In the genomic region with DNA sequence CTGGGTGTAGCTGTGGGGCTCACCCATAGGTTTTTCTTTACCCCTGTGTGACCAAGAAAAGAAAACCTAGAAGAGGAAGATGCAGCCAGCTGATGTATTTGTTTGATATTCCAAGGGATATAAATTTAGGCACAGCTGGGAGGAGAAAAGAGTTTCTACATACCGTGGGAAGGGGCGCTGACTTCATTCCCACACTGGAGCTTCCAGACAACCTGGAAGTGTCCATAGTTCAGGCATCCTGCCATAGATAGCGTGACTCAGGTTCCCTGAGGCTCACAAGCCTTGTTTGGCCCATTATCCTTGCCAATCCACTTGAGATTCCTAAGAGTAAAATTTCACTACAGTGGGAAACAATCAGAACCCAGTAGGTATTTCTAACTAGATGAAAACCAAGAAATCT, we compare ENCODE assay signal across 15 cellular contexts.
DNase-seq lines count a peak whose midpoint lies in the region; ATAC-seq, FAIRE-seq and TF ChIP-seq lines count a peak whose summit lies in the region.
"Had no signal": no experiment of that assay in that cellular context is flagged by ENCODE, and none has a peak within 500 bp of the region (broad histone marks: within the 10 kb centered on the region; RNA-seq: fewer than 3 reads in every experiment).

No MANE protein-coding gene starts in this region.

- no peak overlapping the region for H3K27ac Mint-ChIP-seq in naive thymus-derived CD8-positive, alpha-beta T cell
- no peak overlapping the region for H3K27ac Mint-ChIP-seq in T-cell
- H3K27ac Mint-ChIP-seq: activated naive CD4-positive, alpha-beta T cell treated with anti-CD3 and anti-CD28 coated beads for 36 hours; natural killer cell had no signal

- H3K9me3 ChIP-seq in gastroesophageal sphincter = no peaks in the 10 kb centered on the region
- no peaks in the 10 kb centered on the region for H3K9me3 ChIP-seq in skeletal muscle satellite cell (replicated peaks; ENCODE audit: low read length)
- no peaks in the 10 kb centered on the region for H3K9me3 ChIP-seq in HepG2 (ENCODE audit: low read length)
- H3K9me3 ChIP-seq: Caco-2 had no signal

- H3K4me1 ChIP-seq in gastroesophageal sphincter (peaks cover 0 to 7% (median 0%) of the 10 kb centered on the region in 3 donors), skeletal muscle satellite cell (ENCODE audit: control insufficient read depth, insufficient read depth, low read length) (peaks cover 12% of the 10 kb centered on the region), HepG2 (ENCODE audit: insufficient read depth, low read length) (peaks cover 13% of the 10 kb centered on the region)
- H3K4me1 ChIP-seq: Caco-2 had no signal

- CTCF ChIA-PET in HepG2 (lab: Yijun Ruan, JAX; ENCODE audit: low intra/inter-chr PET ratio, low total read pairs) (no interaction called here), T-cell (lab: Charles Lee) (no interaction called here)

- FAIRE-seq in HepG2 (lab: Jason Lieb, UNC) = no peak

- no peaks in the 10 kb centered on the region for H3K9me3 Mint-ChIP-seq in naive thymus-derived CD8-positive, alpha-beta T cell
- no peaks in the 10 kb centered on the region for H3K9me3 Mint-ChIP-seq in T-cell
- H3K9me3 Mint-ChIP-seq: activated naive CD4-positive, alpha-beta T cell treated with anti-CD3 and anti-CD28 coated beads for 36 hours; natural killer cell had no signal

- H3K27me3 ChIP-seq in gastroesophageal sphincter (no peaks in the 10 kb centered on the region), skeletal muscle satellite cell (ENCODE audit: control insufficient read depth, insufficient read depth, low read length) (no peaks in the 10 kb centered on the region), HepG2 (ENCODE audit: control insufficient read depth in 1 of 2, insufficient read depth in 2 of 2, low read length in 2 of 2) (no peaks in the 10 kb centered on the region; a peak in 1 of 5 replicates)

- DNase-seq in GM04504 (ENCODE audit: low read depth) (peak; percentile 95), astrocyte of the cerebellum (ENCODE audit: low read depth) (peak; percentile 85), HepG2 (ENCODE audit: low spot score) (no peak), 8988T (no peak), T-cell (no peak)
- DNase-seq in naive thymus-derived CD8-positive, alpha-beta T cell = no peak
- DNase-seq: activated CD8-positive, alpha-beta memory T cell treated with anti-CD3 and anti-CD28 coated beads for 24 hours; activated naive CD4-positive, alpha-beta T cell treated with anti-CD3 and anti-CD28 coated beads for 36 hours; Caco-2; KBM-7; natural killer cell; NCI-H774; T-helper 9 cell had no signal

- TF ChIP-seq CTCF in astrocyte of the cerebellum (IDR thresholded peaks at IDR 0.05; ENCODE audit: low read depth, low read length, missing control alignments) (no peak), gastroesophageal sphincter (IDR thresholded peaks at IDR 0.05) (no peak), HepG2 (CRISPR knock-in tag; IDR thresholded peaks at IDR 0.05) (no peak)

- TF ChIP-seq POLR2A in gastroesophageal sphincter (IDR thresholded peaks at IDR 0.05) (no peak), HepG2 (IDR thresholded peaks at IDR 0.05; ENCODE audit: insufficient read depth in 1 of 2, low read depth in 2 of 2, low read length in 2 of 2) (no peak)

- no peaks in the 10 kb centered on the region for H4K20me1 ChIP-seq in HepG2 (ENCODE audit: insufficient read depth, low read length)

- no peaks in the 10 kb centered on the region for H3K36me3 Mint-ChIP-seq in naive thymus-derived CD8-positive, alpha-beta T cell
- H3K36me3 Mint-ChIP-seq in T-cell = no peaks in the 10 kb centered on the region
- H3K36me3 Mint-ChIP-seq: natural killer cell had no signal

- TF ChIP-seq RAD21 in HepG2 (CRISPR knock-in tag; IDR thresholded peaks at IDR 0.05) = no peak

- H3K4me2 ChIP-seq in skeletal muscle satellite cell (ENCODE audit: low read length) (peak overlapping the region; percentile 9), HepG2 (ENCODE audit: low read depth, low read length) (no peak overlapping the region)

- H2AFZ ChIP-seq in HepG2 (ENCODE audit: low read length) = no peak overlapping the region

- no peaks in the 10 kb centered on the region for H3K79me2 ChIP-seq in HepG2 (ENCODE audit: insufficient read depth, low read length)

- WGBS in gastroesophageal sphincter (ENCODE audit: low coverage in 1 of 2), 2 donors = 52 to 63% methylated on average over 2 to 3 of the region's 3 CpGs
- WGBS in HepG2 (ENCODE audit: low lambda C conversion rate) = 49% methylated on average over 3 of the region's 3 CpGs

- TF ChIP-seq EP300 in gastroesophageal sphincter (IDR thresholded peaks at IDR 0.05) (no peak), HepG2 (IDR thresholded peaks at IDR 0.05; ENCODE audit: low read depth in 2 of 2, low read length in 2 of 2) (no peak), HepG2 (CRISPR knock-in tag; IDR thresholded peaks at IDR 0.05; ENCODE audit: borderline replicate concordance) (no peak)

- no TSS peak for BruUV-seq in HepG2 (replicated peaks; lab: Mats Ljungman, UMichigan)

- H3K4me3 ChIP-seq in astrocyte of the cerebellum (ENCODE audit: low read depth, low read length) (no peak overlapping the region), gastroesophageal sphincter (no peak overlapping the region), skeletal muscle satellite cell (ENCODE audit: low read length) (no peak overlapping the region), HepG2 (replicated peaks in 1 of 3; ENCODE audit: insufficient read depth in 1 of 3, low read depth in 2 of 3, low read length in 3 of 3) (no peak overlapping the region)

- H3K27ac ChIP-seq in gastroesophageal sphincter (peak overlapping the region in 1 of 4 donors; percentile 5), HepG2 (ENCODE audit: extremely low read length, insufficient read depth, low read length) (no peak overlapping the region)

- in situ Hi-C loops in astrocyte of the cerebellum (cut with HindIII; ENCODE audit: low sequenced_read_pairs) (no loop called here), HepG2 (cut with HindIII; ENCODE audit: extremely low pct_ligation_motif_present, low pct_unique_long_range_greater_than_20kb) (no loop called here)

- no peaks in the 10 kb centered on the region for H3K4me1 Mint-ChIP-seq in naive thymus-derived CD8-positive, alpha-beta T cell
- H3K4me1 Mint-ChIP-seq in T-cell = no peaks in the 10 kb centered on the region
- H3K4me1 Mint-ChIP-seq: natural killer cell had no signal

- peaks cover 3 to 27% (median 8%) of the 10 kb centered on the region in 5 donors for H3K27me3 Mint-ChIP-seq in naive thymus-derived CD8-positive, alpha-beta T cell
- peaks cover 6 to 15% of the 10 kb centered on the region in 2 donors for H3K27me3 Mint-ChIP-seq in T-cell

- peak; percentile 80 for ATAC-seq in gastroesophageal sphincter
- ATAC-seq in HepG2 = no peak
- ATAC-seq in naive thymus-derived CD8-positive, alpha-beta T cell = no peak
- no peak for ATAC-seq in T-cell (replicated peaks in 1 of 4)
- ATAC-seq: natural killer cell had no signal

- H3K4me3 Mint-ChIP-seq in naive thymus-derived CD8-positive, alpha-beta T cell = no peak overlapping the region
- H3K4me3 Mint-ChIP-seq in T-cell = no peak overlapping the region
- H3K4me3 Mint-ChIP-seq: activated naive CD4-positive, alpha-beta T cell treated with anti-CD3 and anti-CD28 coated beads for 36 hours; natural killer cell had no signal

- H3K36me3 ChIP-seq in gastroesophageal sphincter (no peaks in the 10 kb centered on the region), skeletal muscle satellite cell (ENCODE audit: insufficient read depth, low read length) (no peaks in the 10 kb centered on the region), HepG2 (replicated peaks in 1 of 2; ENCODE audit: control insufficient read depth in 1 of 2, insufficient read depth in 2 of 2, low read length in 2 of 2) (no peaks in the 10 kb centered on the region)

- H3K9ac ChIP-seq in skeletal muscle satellite cell (ENCODE audit: low read depth, low read length) (no peak overlapping the region), HepG2 (ENCODE audit: insufficient read depth, low read depth, low read length) (no peak overlapping the region)

- intact Hi-C loops in HepG2 (cut with micrococcal nuclease; ENCODE audit: unreplicated experiment) = no loop called here

- POLR2A ChIA-PET in HepG2 (lab: Yijun Ruan, JAX) = no interaction called here
- POLR2A ChIA-PET in naive thymus-derived CD8-positive, alpha-beta T cell (lab: Charles Lee) = no interaction called here
- POLR2A ChIA-PET in T-cell (lab: Charles Lee) = no interaction called here

TF ChIP-seq in HepG2, 621 proteins besides CTCF, POLR2A, EP300 and RAD21 (continues in another document):
- TF ChIP-seq CEBPG (CRISPR knock-in tag; IDR thresholded peaks at IDR 0.05) = no peak
- TF ChIP-seq, protein P1, sequence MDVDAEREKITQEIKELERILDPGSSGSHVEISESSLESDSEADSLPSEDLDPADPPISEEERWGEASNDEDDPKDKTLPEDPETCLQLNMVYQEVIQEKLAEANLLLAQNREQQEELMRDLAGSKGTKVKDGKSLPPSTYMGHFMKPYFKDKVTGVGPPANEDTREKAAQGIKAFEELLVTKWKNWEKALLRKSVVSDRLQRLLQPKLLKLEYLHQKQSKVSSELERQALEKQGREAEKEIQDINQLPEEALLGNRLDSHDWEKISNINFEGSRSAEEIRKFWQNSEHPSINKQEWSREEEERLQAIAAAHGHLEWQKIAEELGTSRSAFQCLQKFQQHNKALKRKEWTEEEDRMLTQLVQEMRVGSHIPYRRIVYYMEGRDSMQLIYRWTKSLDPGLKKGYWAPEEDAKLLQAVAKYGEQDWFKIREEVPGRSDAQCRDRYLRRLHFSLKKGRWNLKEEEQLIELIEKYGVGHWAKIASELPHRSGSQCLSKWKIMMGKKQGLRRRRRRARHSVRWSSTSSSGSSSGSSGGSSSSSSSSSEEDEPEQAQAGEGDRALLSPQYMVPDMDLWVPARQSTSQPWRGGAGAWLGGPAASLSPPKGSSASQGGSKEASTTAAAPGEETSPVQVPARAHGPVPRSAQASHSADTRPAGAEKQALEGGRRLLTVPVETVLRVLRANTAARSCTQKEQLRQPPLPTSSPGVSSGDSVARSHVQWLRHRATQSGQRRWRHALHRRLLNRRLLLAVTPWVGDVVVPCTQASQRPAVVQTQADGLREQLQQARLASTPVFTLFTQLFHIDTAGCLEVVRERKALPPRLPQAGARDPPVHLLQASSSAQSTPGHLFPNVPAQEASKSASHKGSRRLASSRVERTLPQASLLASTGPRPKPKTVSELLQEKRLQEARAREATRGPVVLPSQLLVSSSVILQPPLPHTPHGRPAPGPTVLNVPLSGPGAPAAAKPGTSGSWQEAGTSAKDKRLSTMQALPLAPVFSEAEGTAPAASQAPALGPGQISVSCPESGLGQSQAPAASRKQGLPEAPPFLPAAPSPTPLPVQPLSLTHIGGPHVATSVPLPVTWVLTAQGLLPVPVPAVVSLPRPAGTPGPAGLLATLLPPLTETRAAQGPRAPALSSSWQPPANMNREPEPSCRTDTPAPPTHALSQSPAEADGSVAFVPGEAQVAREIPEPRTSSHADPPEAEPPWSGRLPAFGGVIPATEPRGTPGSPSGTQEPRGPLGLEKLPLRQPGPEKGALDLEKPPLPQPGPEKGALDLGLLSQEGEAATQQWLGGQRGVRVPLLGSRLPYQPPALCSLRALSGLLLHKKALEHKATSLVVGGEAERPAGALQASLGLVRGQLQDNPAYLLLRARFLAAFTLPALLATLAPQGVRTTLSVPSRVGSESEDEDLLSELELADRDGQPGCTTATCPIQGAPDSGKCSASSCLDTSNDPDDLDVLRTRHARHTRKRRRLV (CRISPR knock-in tag; IDR thresholded peaks at IDR 0.05) = no peak

Comparison
In these comparisons a context has a peak if more than half of its experiments do, and no peak if none do; other contexts are left out.
1. DNase-seq: peak in GM04504 (single experiment) and astrocyte of the cerebellum (single experiment); none in HepG2 (single experiment), 8988T (single experiment), naive thymus-derived CD8-positive, alpha-beta T cell (0 of 10) and T-cell (0 of 34).